1 cellular context compared by ENCODE assay signal in the genomic region with DNA sequence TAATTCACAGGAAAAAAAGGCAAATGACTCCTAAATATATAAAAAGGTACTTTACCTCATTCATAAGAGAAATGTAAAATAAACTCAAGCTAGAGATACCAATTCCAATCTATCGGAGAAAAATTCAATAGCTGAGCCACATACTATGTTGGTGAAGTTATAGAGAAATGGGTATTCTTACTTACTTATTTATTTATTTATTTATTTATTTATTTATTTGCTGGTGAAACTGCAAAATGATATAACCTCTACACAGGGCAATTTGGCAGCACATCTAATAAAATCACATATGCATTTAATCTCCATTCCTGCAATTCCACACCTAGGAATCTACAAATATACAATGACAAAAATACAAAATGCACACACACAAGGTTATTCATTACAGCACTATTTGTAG.
TF ChIP-seq lines count a peak whose summit lies in the region.

No MANE protein-coding gene starts in this region.

TF ChIP-seq in HEK293, 187 proteins besides CTCF, POLR2A, EP300 and RAD21 (continued from another document):
- TF ChIP-seq, protein P1, sequence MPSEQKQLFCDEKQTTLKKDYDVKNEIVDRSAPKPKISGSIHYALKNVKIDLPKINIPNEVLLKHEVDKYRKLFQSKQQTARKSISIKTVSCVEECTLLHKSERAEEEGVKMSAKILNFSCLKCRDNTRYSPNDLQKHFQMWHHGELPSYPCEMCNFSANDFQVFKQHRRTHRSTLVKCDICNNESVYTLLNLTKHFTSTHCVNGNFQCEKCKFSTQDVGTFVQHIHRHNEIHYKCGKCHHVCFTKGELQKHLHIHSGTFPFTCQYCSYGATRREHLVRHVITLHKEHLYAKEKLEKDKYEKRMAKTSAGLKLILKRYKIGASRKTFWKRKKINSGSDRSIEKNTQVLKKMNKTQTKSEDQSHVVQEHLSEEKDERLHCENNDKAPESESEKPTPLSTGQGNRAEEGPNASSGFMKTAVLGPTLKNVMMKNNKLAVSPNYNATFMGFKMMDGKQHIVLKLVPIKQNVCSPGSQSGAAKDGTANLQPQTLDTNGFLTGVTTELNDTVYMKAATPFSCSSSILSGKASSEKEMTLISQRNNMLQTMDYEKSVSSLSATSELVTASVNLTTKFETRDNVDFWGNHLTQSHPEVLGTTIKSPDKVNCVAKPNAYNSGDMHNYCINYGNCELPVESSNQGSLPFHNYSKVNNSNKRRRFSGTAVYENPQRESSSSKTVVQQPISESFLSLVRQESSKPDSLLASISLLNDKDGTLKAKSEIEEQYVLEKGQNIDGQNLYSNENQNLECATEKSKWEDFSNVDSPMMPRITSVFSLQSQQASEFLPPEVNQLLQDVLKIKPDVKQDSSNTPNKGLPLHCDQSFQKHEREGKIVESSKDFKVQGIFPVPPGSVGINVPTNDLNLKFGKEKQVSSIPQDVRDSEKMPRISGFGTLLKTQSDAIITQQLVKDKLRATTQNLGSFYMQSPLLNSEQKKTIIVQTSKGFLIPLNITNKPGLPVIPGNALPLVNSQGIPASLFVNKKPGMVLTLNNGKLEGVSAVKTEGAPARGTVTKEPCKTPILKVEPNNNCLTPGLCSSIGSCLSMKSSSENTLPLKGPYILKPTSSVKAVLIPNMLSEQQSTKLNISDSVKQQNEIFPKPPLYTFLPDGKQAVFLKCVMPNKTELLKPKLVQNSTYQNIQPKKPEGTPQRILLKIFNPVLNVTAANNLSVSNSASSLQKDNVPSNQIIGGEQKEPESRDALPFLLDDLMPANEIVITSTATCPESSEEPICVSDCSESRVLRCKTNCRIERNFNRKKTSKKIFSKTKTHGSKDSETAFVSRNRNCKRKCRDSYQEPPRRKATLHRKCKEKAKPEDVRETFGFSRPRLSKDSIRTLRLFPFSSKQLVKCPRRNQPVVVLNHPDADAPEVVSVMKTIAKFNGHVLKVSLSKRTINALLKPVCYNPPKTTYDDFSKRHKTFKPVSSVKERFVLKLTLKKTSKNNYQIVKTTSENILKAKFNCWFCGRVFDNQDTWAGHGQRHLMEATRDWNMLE (tag by site-specific recombination; conservative IDR thresholded peaks at IDR 0.05; ENCODE audit: low read depth), result peak; percentile 64
- TF ChIP-seq, protein P2, sequence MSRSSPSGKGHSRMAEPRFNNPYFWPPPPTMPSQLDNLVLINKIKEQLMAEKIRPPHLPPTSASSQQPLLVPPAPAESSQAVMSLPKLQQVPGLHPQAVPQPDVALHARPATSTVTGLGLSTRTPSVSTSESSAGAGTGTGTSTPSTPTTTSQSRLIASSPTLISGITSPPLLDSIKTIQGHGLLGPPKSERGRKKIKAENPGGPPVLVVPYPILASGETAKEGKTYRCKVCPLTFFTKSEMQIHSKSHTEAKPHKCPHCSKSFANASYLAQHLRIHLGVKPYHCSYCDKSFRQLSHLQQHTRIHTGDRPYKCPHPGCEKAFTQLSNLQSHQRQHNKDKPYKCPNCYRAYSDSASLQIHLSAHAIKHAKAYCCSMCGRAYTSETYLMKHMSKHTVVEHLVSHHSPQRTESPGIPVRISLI (tag by site-specific recombination; IDR thresholded peaks at IDR 0.05), result no peak
- TF ChIP-seq ZNF560 (tag by site-specific recombination; IDR thresholded peaks at IDR 0.05; ENCODE audit: borderline replicate concordance) (no peak), ZNF239 (tag by site-specific recombination; IDR thresholded peaks at IDR 0.05) (no peak), ZFP41 (tag by site-specific recombination; IDR thresholded peaks at IDR 0.05; ENCODE audit: borderline replicate concordance) (no peak), ZNF777 (tag by site-specific recombination; IDR thresholded peaks at IDR 0.05; ENCODE audit: borderline replicate concordance) (no peak), ZNF544 (tag by site-specific recombination; IDR thresholded peaks at IDR 0.05) (no peak), ZNF701 (tag by site-specific recombination; IDR thresholded peaks at IDR 0.05) (no peak), ZNF169 (tag by site-specific recombination; IDR thresholded peaks at IDR 0.05) (no peak), ZNF530 (tag by site-specific recombination; IDR thresholded peaks at IDR 0.05; ENCODE audit: low read depth) (no peak), ZNF37A (tag by site-specific recombination; IDR thresholded peaks at IDR 0.05) (no peak), ZNF843 (tag by site-specific recombination; IDR thresholded peaks at IDR 0.05) (no peak), ZNF121 (tag by site-specific recombination; IDR thresholded peaks at IDR 0.05) (no peak), ZNF366 (tag by site-specific recombination; conservative IDR thresholded peaks at IDR 0.05) (no peak), GFI1B (tag by site-specific recombination; IDR thresholded peaks at IDR 0.05) (no peak), ZNF433 (tag by site-specific recombination; IDR thresholded peaks at IDR 0.05; ENCODE audit: low read depth) (0 out of 2 replicates have a peak, but pooled peaks have one; percentile 11), ZNF214 (tag by site-specific recombination; IDR thresholded peaks at IDR 0.05; ENCODE audit: borderline replicate concordance) (no peak), ZNF514 (tag by site-specific recombination; IDR thresholded peaks at IDR 0.05) (no peak), ZNF133 (tag by site-specific recombination; IDR thresholded peaks at IDR 0.05) (no peak), ZNF624 (tag by site-specific recombination; IDR thresholded peaks at IDR 0.05) (no peak), ZNF658 (tag by site-specific recombination; IDR thresholded peaks at IDR 0.05) (no peak), ZNF184 (tag by site-specific recombination; IDR thresholded peaks at IDR 0.05) (no peak), ZFHX2 (tag by site-specific recombination; conservative IDR thresholded peaks at IDR 0.05) (no peak), ZNF140 (tag by site-specific recombination; IDR thresholded peaks at IDR 0.05) (0 out of 2 replicates have a peak, but pooled peaks have one; percentile 10)
- TF ChIP-seq, protein P3, sequence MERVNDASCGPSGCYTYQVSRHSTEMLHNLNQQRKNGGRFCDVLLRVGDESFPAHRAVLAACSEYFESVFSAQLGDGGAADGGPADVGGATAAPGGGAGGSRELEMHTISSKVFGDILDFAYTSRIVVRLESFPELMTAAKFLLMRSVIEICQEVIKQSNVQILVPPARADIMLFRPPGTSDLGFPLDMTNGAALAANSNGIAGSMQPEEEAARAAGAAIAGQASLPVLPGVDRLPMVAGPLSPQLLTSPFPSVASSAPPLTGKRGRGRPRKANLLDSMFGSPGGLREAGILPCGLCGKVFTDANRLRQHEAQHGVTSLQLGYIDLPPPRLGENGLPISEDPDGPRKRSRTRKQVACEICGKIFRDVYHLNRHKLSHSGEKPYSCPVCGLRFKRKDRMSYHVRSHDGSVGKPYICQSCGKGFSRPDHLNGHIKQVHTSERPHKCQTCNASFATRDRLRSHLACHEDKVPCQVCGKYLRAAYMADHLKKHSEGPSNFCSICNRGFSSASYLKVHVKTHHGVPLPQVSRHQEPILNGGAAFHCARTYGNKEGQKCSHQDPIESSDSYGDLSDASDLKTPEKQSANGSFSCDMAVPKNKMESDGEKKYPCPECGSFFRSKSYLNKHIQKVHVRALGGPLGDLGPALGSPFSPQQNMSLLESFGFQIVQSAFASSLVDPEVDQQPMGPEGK (tag by site-specific recombination; IDR thresholded peaks at IDR 0.05), result no peak
- TF ChIP-seq, protein P4, sequence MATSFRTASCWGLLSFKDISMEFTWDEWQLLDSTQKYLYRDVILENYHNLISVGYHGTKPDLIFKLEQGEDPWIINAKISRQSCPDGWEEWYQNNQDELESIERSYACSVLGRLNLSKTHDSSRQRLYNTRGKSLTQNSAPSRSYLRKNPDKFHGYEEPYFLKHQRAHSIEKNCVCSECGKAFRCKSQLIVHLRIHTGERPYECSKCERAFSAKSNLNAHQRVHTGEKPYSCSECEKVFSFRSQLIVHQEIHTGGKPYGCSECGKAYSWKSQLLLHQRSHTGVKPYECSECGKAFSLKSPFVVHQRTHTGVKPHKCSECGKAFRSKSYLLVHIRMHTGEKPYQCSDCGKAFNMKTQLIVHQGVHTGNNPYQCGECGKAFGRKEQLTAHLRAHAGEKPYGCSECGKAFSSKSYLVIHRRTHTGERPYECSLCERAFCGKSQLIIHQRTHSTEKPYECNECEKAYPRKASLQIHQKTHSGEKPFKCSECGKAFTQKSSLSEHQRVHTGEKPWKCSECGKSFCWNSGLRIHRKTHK (tag by site-specific recombination; IDR thresholded peaks at IDR 0.05), result no peak
- TF ChIP-seq, protein P5, sequence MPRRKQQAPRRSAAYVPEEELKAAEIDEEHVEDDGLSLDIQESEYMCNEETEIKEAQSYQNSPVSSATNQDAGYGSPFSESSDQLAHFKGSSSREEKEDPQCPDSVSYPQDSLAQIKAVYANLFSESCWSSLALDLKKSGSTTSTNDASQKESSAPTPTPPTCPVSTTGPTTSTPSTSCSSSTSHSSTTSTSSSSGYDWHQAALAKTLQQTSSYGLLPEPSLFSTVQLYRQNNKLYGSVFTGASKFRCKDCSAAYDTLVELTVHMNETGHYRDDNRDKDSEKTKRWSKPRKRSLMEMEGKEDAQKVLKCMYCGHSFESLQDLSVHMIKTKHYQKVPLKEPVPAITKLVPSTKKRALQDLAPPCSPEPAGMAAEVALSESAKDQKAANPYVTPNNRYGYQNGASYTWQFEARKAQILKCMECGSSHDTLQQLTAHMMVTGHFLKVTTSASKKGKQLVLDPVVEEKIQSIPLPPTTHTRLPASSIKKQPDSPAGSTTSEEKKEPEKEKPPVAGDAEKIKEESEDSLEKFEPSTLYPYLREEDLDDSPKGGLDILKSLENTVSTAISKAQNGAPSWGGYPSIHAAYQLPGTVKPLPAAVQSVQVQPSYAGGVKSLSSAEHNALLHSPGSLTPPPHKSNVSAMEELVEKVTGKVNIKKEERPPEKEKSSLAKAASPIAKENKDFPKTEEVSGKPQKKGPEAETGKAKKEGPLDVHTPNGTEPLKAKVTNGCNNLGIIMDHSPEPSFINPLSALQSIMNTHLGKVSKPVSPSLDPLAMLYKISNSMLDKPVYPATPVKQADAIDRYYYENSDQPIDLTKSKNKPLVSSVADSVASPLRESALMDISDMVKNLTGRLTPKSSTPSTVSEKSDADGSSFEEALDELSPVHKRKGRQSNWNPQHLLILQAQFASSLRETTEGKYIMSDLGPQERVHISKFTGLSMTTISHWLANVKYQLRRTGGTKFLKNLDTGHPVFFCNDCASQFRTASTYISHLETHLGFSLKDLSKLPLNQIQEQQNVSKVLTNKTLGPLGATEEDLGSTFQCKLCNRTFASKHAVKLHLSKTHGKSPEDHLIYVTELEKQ (tag by site-specific recombination; IDR thresholded peaks at IDR 0.05; ENCODE audit: borderline replicate concordance), result no peak
- TF ChIP-seq, protein P6, sequence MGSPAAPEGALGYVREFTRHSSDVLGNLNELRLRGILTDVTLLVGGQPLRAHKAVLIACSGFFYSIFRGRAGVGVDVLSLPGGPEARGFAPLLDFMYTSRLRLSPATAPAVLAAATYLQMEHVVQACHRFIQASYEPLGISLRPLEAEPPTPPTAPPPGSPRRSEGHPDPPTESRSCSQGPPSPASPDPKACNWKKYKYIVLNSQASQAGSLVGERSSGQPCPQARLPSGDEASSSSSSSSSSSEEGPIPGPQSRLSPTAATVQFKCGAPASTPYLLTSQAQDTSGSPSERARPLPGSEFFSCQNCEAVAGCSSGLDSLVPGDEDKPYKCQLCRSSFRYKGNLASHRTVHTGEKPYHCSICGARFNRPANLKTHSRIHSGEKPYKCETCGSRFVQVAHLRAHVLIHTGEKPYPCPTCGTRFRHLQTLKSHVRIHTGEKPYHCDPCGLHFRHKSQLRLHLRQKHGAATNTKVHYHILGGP (tag by site-specific recombination; IDR thresholded peaks at IDR 0.05), result no peak
- TF ChIP-seq, protein P7, sequence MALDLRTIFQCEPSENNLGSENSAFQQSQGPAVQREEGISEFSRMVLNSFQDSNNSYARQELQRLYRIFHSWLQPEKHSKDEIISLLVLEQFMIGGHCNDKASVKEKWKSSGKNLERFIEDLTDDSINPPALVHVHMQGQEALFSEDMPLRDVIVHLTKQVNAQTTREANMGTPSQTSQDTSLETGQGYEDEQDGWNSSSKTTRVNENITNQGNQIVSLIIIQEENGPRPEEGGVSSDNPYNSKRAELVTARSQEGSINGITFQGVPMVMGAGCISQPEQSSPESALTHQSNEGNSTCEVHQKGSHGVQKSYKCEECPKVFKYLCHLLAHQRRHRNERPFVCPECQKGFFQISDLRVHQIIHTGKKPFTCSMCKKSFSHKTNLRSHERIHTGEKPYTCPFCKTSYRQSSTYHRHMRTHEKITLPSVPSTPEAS (tag by site-specific recombination; IDR thresholded peaks at IDR 0.05), result no peak
- TF ChIP-seq, protein P8, sequence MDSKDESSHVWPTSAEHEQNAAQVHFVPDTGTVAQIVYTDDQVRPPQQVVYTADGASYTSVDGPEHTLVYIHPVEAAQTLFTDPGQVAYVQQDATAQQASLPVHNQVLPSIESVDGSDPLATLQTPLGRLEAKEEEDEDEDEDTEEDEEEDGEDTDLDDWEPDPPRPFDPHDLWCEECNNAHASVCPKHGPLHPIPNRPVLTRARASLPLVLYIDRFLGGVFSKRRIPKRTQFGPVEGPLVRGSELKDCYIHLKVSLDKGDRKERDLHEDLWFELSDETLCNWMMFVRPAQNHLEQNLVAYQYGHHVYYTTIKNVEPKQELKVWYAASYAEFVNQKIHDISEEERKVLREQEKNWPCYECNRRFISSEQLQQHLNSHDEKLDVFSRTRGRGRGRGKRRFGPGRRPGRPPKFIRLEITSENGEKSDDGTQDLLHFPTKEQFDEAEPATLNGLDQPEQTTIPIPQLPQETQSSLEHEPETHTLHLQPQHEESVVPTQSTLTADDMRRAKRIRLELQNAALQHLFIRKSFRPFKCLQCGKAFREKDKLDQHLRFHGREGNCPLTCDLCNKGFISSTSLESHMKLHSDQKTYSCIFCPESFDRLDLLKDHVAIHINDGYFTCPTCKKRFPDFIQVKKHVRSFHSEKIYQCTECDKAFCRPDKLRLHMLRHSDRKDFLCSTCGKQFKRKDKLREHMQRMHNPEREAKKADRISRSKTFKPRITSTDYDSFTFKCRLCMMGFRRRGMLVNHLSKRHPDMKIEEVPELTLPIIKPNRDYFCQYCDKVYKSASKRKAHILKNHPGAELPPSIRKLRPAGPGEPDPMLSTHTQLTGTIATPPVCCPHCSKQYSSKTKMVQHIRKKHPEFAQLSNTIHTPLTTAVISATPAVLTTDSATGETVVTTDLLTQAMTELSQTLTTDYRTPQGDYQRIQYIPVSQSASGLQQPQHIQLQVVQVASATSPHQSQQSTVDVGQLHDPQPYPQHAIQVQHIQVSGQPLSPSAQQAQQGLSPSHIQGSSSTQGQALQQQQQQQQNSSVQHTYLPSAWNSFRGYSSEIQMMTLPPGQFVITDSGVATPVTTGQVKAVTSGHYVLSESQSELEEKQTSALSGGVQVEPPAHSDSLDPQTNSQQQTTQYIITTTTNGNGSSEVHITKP (tag by site-specific recombination; IDR thresholded peaks at IDR 0.05), result no peak
